Comparison of ENCODE assay signal across 1 cellular context in genomic region chr3:72322264-72322976, GRCh38.
TF ChIP-seq lines count a peak whose summit lies in the region.

No MANE protein-coding gene starts in this region.

TF ChIP-seq in K562, 482 proteins besides CTCF, POLR2A, EP300 and RAD21 (continued from another document and continues in another):
- TF ChIP-seq DEAF1 (CRISPR knock-in tag; IDR thresholded peaks at IDR 0.05) (0 out of 2 replicates have a peak, but pooled peaks have one; percentile 23), GTF2A2 (tag; IDR thresholded peaks at IDR 0.05) (no peak), TCF15 (CRISPR knock-in tag; IDR thresholded peaks at IDR 0.05) (peak; percentile 90; the same call in 1 of the 2 replicates), LCOR (CRISPR knock-in tag; IDR thresholded peaks at IDR 0.05) (0 out of 2 replicates have a peak, but pooled peaks have one; percentile 8), ZBTB11 (CRISPR knock-in tag; IDR thresholded peaks at IDR 0.05) (peak in 1 of 3 experiments; percentile 40; a peak in 1 of 6 replicates), ZNF449 (CRISPR knock-in tag; IDR thresholded peaks at IDR 0.05) (0 out of 2 replicates have a peak, but pooled peaks have one; percentile 6), NR0B1 (IDR thresholded peaks at IDR 0.05; ENCODE audit: partially characterized antibody) (no peak), BRF2 (IDR thresholded peaks at IDR 0.05; ENCODE audit: borderline replicate concordance, insufficient read depth, insufficient read length) (no peak), DMBX1 (CRISPR knock-in tag; IDR thresholded peaks at IDR 0.05; ENCODE audit: borderline replicate concordance) (peak; percentile 89), PHB (CRISPR knock-in tag; IDR thresholded peaks at IDR 0.05) (no peak), NRF1 (conservative IDR thresholded peaks at IDR 0.05 in 1 of 2, IDR thresholded peaks at IDR 0.05 in 1 of 2) (0 out of 4 replicates have a peak, but pooled peaks of 1 of the 2 experiments have one; percentile 5), ELF4 (CRISPR knock-in tag; IDR thresholded peaks at IDR 0.05) (no peak), MEF2A (IDR thresholded peaks at IDR 0.05; ENCODE audit: control insufficient read depth, low read depth, low read length) (no peak), ELF2 (CRISPR knock-in tag; IDR thresholded peaks at IDR 0.05) (no peak), CTCFL (IDR thresholded peaks at IDR 0.05; ENCODE audit: borderline replicate concordance, insufficient read depth, low read depth, low read length, poor library complexity, severe bottlenecking) (no peak), SFPQ (IDR thresholded peaks at IDR 0.05; ENCODE audit: low read depth, low read length) (no peak), POLR2AphosphoS2 (IDR thresholded peaks at IDR 0.05; ENCODE audit: low read length) (no peak), TAL1 (IDR thresholded peaks at IDR 0.05) (no peak), YY1 (IDR thresholded peaks at IDR 0.05; ENCODE audit: borderline replicate concordance in 1 of 3, control insufficient read depth in 1 of 3, extremely low read depth in 1 of 3, insufficient read depth in 3 of 3, insufficient read length in 1 of 3, insufficient replicate concordance in 2 of 3, low read depth in 1 of 3, low read length in 2 of 3) (no peak), TBP (optimal IDR thresholded peaks at IDR 0.05; ENCODE audit: low read depth, low read length) (no peak), SMAD2 (IDR thresholded peaks at IDR 0.05; ENCODE audit: low read depth, low read length) (no peak), HDAC2 (IDR thresholded peaks at IDR 0.05) (peak; percentile 91), LARP7 (IDR thresholded peaks at IDR 0.05) (no peak), ZFP1 (CRISPR knock-in tag; IDR thresholded peaks at IDR 0.05) (no peak), NR2C2 (CRISPR knock-in tag; IDR thresholded peaks at IDR 0.05) (no peak), NR2C2 (tag; IDR thresholded peaks at IDR 0.05) (peak; percentile 71; the same call in 1 of the 2 replicates), MCM5 (IDR thresholded peaks at IDR 0.05; ENCODE audit: low read depth) (no peak), ZNF165 (CRISPR knock-in tag; IDR thresholded peaks at IDR 0.05; ENCODE audit: borderline replicate concordance) (no peak), CREBBP (IDR thresholded peaks at IDR 0.05; ENCODE audit: low read depth, low read length) (no peak), AFF4 (CRISPR knock-in tag; IDR thresholded peaks at IDR 0.05) (no peak), HDAC6 (IDR thresholded peaks at IDR 0.05; ENCODE audit: low read depth, low read length) (no peak), ARID4B (CRISPR knock-in tag; IDR thresholded peaks at IDR 0.05) (no peak), RFX7 (CRISPR knock-in tag; IDR thresholded peaks at IDR 0.05) (no peak), CREM (IDR thresholded peaks at IDR 0.05; ENCODE audit: low read depth) (peak; percentile 44), MEIS2 (IDR thresholded peaks at IDR 0.05; ENCODE audit: partially characterized antibody) (no peak), LEF1 (IDR thresholded peaks at IDR 0.05) (no peak)
